1 cellular context compared by ENCODE assay signal in genomic region chr6:16257999-16258708, GRCh38.
TF ChIP-seq lines count a peak whose summit lies in the region.

No MANE protein-coding gene starts in this region.

TF ChIP-seq in HepG2, 621 proteins besides CTCF, POLR2A, EP300 and RAD21 (continued from another document):
- TF ChIP-seq ZNF512B (CRISPR knock-in tag; IDR thresholded peaks at IDR 0.05; ENCODE audit: borderline replicate concordance): no peak
- TF ChIP-seq CBX1 (IDR thresholded peaks at IDR 0.05; ENCODE audit: low read depth): no peak
- no peak for TF ChIP-seq ZBTB43 (CRISPR knock-in tag; conservative IDR thresholded peaks at IDR 0.05)
- no peak for TF ChIP-seq ZNF441 (CRISPR knock-in tag; IDR thresholded peaks at IDR 0.05; ENCODE audit: borderline replicate concordance)
- no peak for TF ChIP-seq ESRRA (CRISPR knock-in tag; IDR thresholded peaks at IDR 0.05; ENCODE audit: low read depth)
- no peak for TF ChIP-seq ATF5 (CRISPR knock-in tag; IDR thresholded peaks at IDR 0.05; ENCODE audit: low read depth)
- no peak for TF ChIP-seq NAIF1 (CRISPR knock-in tag; IDR thresholded peaks at IDR 0.05; ENCODE audit: borderline replicate concordance)
- TF ChIP-seq ZNF264 (CRISPR knock-in tag; IDR thresholded peaks at IDR 0.05): no peak
- no peak for TF ChIP-seq GATA4 (IDR thresholded peaks at IDR 0.05; ENCODE audit: borderline replicate concordance, low read depth)
